1 cellular context compared by ENCODE assay signal in the genomic region with DNA sequence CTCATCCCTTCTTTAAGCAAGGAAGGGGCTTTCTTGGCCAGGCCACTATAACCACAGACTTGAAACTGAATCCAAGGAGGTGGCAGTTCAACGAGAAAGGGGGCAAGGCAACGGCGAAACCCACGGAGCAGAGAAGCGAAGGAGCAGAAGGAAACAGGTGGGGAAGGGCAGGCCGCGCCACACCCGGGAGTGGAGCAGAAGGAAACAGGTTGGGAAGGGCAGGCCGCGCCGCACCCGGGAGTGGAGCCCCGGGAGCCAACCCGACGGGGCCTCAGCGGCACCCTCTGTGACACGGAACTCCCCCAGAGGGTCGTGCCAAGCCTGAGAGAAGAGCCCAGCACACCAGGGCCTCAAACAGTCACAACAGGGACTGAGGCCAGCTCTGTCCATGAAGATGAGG.
TF ChIP-seq lines count a peak whose summit lies in the region.

No MANE protein-coding gene starts in this region.

TF ChIP-seq in WTC11, 78 proteins besides CTCF, POLR2A, EP300 and RAD21 (continued from another document):
- TF ChIP-seq E2F4 (CRISPR knock-in tag; IDR thresholded peaks at IDR 0.05; ENCODE audit: borderline replicate concordance, low read depth) (no peak), IRF1 (CRISPR knock-in tag; IDR thresholded peaks at IDR 0.05) (no peak)
